ENCODE assay signal across 15 cellular contexts in genomic region chr14:91405724-91406435, GRCh38. TPM values are rescaled to one million over a fixed set of nuclear protein-coding genes. Genes with fewer than 3 reads are reported as not detected.
DNase-seq lines count a peak whose midpoint lies in the region; ATAC-seq, FAIRE-seq and TF ChIP-seq lines count a peak whose summit lies in the region.
"Had no signal": no experiment of that assay in that cellular context is flagged by ENCODE, and none has a peak within 500 bp of the region (broad histone marks: within the 10 kb centered on the region; RNA-seq: fewer than 3 reads in every experiment).

No MANE protein-coding gene starts in this region.

- DNase-seq in right lobe of liver: no peak
- DNase-seq in HepG2 (ENCODE audit: low spot score): no peak
- no peak for DNase-seq in activated CD8-positive, alpha-beta T cell treated with anti-CD3 and anti-CD28 coated beads for 36 hours
- DNase-seq in immature natural killer cell: no peak
- DNase-seq in vagina (ENCODE audit: extremely low spot score in 2 of 2): no peak
- DNase-seq in stimulated activated CD8-positive, alpha-beta memory T cell treated with anti-CD3 and anti-CD28 coated beads, Interleukin-4, amount 100 ng/mL, for 48 hours: no peak
- no peak for DNase-seq in retina
- DNase-seq: EL, IMR-90, mucosa of descending colon, NCI-H1417 treated with DMSO at 0.1 percent for 48 hours, NCI-H524, SHP77 treated with DMSO at 0.1 percent for 48 hours had no signal

- peak overlapping the region; percentile 59 for H3K4me3 Mint-ChIP-seq in activated CD8-positive, alpha-beta T cell treated with anti-CD3 and anti-CD28 coated beads for 36 hours
- H3K4me3 Mint-ChIP-seq in immature natural killer cell: peak overlapping the region; percentile 77 to 93 (median 91)

- TF ChIP-seq EP300 in HepG2 (IDR thresholded peaks at IDR 0.05; ENCODE audit: low read depth in 2 of 2, low read length in 2 of 2) (no peak), HepG2 (CRISPR knock-in tag; IDR thresholded peaks at IDR 0.05; ENCODE audit: borderline replicate concordance) (no peak)

- H3K27ac ChIP-seq in right lobe of liver (no peak overlapping the region), HepG2 (ENCODE audit: extremely low read length, insufficient read depth, low read length) (no peak overlapping the region), vagina (peak overlapping the region; percentile 20)

- TF ChIP-seq RAD21 in HepG2 (CRISPR knock-in tag; IDR thresholded peaks at IDR 0.05): no peak

- H3K4me2 ChIP-seq in HepG2 (ENCODE audit: low read depth, low read length): no peak overlapping the region

- peaks cover 48% of the 10 kb centered on the region for H3K36me3 Mint-ChIP-seq in activated CD8-positive, alpha-beta T cell treated with anti-CD3 and anti-CD28 coated beads for 36 hours (ENCODE audit: low read depth)
- H3K36me3 Mint-ChIP-seq in immature natural killer cell: peaks cover 7 to 47% (median 37%) of the 10 kb centered on the region in 3 donors

- H3K27me3 ChIP-seq in right lobe of liver (no peaks in the 10 kb centered on the region), HepG2 (ENCODE audit: control insufficient read depth in 1 of 2, insufficient read depth in 2 of 2, low read length in 2 of 2) (no peaks in the 10 kb centered on the region; a peak in 1 of 5 replicates), vagina (no peaks in the 10 kb centered on the region)

- H3K27ac Mint-ChIP-seq in activated CD8-positive, alpha-beta T cell treated with anti-CD3 and anti-CD28 coated beads for 36 hours: peak overlapping the region; percentile 98
- peak overlapping the region; percentile 96 to 99 (median 98) for H3K27ac Mint-ChIP-seq in immature natural killer cell

- WGBS in right lobe of liver (ENCODE audit: insufficient coverage, low coverage, low lambda C conversion rate, missing lambda C conversion rate): 76% methylated on average over 4 of the region's 7 CpGs
- 94% methylated on average over 5 of the region's 7 CpGs for WGBS in HepG2 (ENCODE audit: low lambda C conversion rate)

- H2AFZ ChIP-seq in HepG2 (ENCODE audit: low read length): no peak overlapping the region

- TF ChIP-seq POLR2A in right lobe of liver (IDR thresholded peaks at IDR 0.05): no peak
- no peak for TF ChIP-seq POLR2A in HepG2 (IDR thresholded peaks at IDR 0.05; ENCODE audit: insufficient read depth in 1 of 2, low read depth in 2 of 2, low read length in 2 of 2)
- no peak for TF ChIP-seq POLR2A in vagina (IDR thresholded peaks at IDR 0.05)

- H3K9me3 ChIP-seq in right lobe of liver (no peaks in the 10 kb centered on the region), HepG2 (ENCODE audit: low read length) (no peaks in the 10 kb centered on the region), vagina (no peaks in the 10 kb centered on the region)
- H3K9me3 ChIP-seq: mucosa of descending colon had no signal

- in situ Hi-C loops in HepG2 (cut with HindIII; ENCODE audit: extremely low pct_ligation_motif_present, low pct_unique_long_range_greater_than_20kb): no loop called here

- intact Hi-C loops in right lobe of liver (cut with DNase I): no loop called here
- intact Hi-C loops in HepG2 (cut with micrococcal nuclease; ENCODE audit: unreplicated experiment): no loop called here
- intact Hi-C loops in activated CD8-positive, alpha-beta T cell treated with anti-CD3 and anti-CD28 coated beads for 36 hours (cut with micrococcal nuclease): no loop called here
- intact Hi-C loops in vagina (cut with DNase I): no loop called here

- peaks cover 35% of the 10 kb centered on the region for H3K79me2 ChIP-seq in HepG2 (ENCODE audit: insufficient read depth, low read length)

- ATAC-seq in right lobe of liver (peak; percentile 28 to 51 (median 48)), HepG2 (no peak), GM21576 (IDR thresholded peaks at IDR 0.05; ENCODE audit: unreplicated experiment) (no peak)
- no peak for ATAC-seq in activated CD8-positive, alpha-beta T cell treated with anti-CD3 and anti-CD28 coated beads for 36 hours
- ATAC-seq: mucosa of descending colon had no signal

- no peaks in the 10 kb centered on the region for H3K27me3 Mint-ChIP-seq in activated CD8-positive, alpha-beta T cell treated with anti-CD3 and anti-CD28 coated beads for 36 hours
- peaks cover 0 to 44% (median 12%) of the 10 kb centered on the region in 3 donors for H3K27me3 Mint-ChIP-seq in immature natural killer cell (ENCODE audit: low read depth in 3 of 3)

- no peaks in the 10 kb centered on the region for H3K4me1 ChIP-seq in right lobe of liver
- H3K4me1 ChIP-seq in HepG2 (ENCODE audit: insufficient read depth, low read length): peaks cover 7% of the 10 kb centered on the region
- no peaks in the 10 kb centered on the region for H3K4me1 ChIP-seq in vagina

- no peaks in the 10 kb centered on the region for H3K9me3 Mint-ChIP-seq in activated CD8-positive, alpha-beta T cell treated with anti-CD3 and anti-CD28 coated beads for 36 hours
- no peaks in the 10 kb centered on the region for H3K9me3 Mint-ChIP-seq in immature natural killer cell

- BruUV-seq in HepG2 (replicated peaks; lab: Mats Ljungman, UMichigan): no TSS peak

- POLR2A ChIA-PET in HepG2 (lab: Yijun Ruan, JAX): interaction anchor here (1.2 kb wide), 1 partner anchor 12 kb away, joined by 3 read pairs; the partner anchor contains the start of gene CCDC88C
- POLR2A ChIA-PET in activated CD8-positive, alpha-beta T cell treated with anti-CD3 and anti-CD28 coated beads for 36 hours (lab: Charles Lee): interaction anchor here (0.8 to 13.8 kb wide), 12 partner anchors 8 to 163 kb away, joined by 3 to 214 read pairs (median 4); partner anchors contain the start of gene CCDC88C

- H3K9ac ChIP-seq in HepG2 (ENCODE audit: insufficient read depth, low read depth, low read length): no peak overlapping the region

- TF ChIP-seq CTCF in right lobe of liver (IDR thresholded peaks at IDR 0.05) (no peak), HepG2 (CRISPR knock-in tag; IDR thresholded peaks at IDR 0.05) (no peak), vagina (IDR thresholded peaks at IDR 0.05) (no peak)
- no peak for TF ChIP-seq CTCF in activated CD8-positive, alpha-beta T cell treated with anti-CD3 and anti-CD28 coated beads for 36 hours (IDR thresholded peaks at IDR 0.05)

- H3K4me3 ChIP-seq in right lobe of liver (no peak overlapping the region), HepG2 (replicated peaks in 1 of 3; ENCODE audit: insufficient read depth in 1 of 3, low read depth in 2 of 3, low read length in 3 of 3) (no peak overlapping the region), vagina (no peak overlapping the region)
- H3K4me3 ChIP-seq: mucosa of descending colon had no signal

- no peaks in the 10 kb centered on the region; the same call in 1 of the 2 replicates for H4K20me1 ChIP-seq in HepG2 (ENCODE audit: insufficient read depth, low read length)

- peaks cover 87% of the 10 kb centered on the region for H3K4me1 Mint-ChIP-seq in activated CD8-positive, alpha-beta T cell treated with anti-CD3 and anti-CD28 coated beads for 36 hours (ENCODE audit: low read depth)
- H3K4me1 Mint-ChIP-seq in immature natural killer cell: peaks cover 97% of the 10 kb centered on the region in 2 donors

- H3K36me3 ChIP-seq in right lobe of liver (no peaks in the 10 kb centered on the region), HepG2 (replicated peaks in 1 of 2; ENCODE audit: control insufficient read depth in 1 of 2, insufficient read depth in 2 of 2, low read length in 2 of 2) (peaks cover 5 to 8% of the 10 kb centered on the region in 2 experiments; a peak in 3 of 5 replicates), vagina (no peaks in the 10 kb centered on the region)

- CTCF ChIA-PET in HepG2 (lab: Yijun Ruan, JAX; ENCODE audit: low intra/inter-chr PET ratio, low total read pairs): no interaction called here
- CTCF ChIA-PET in activated CD8-positive, alpha-beta T cell treated with anti-CD3 and anti-CD28 coated beads for 36 hours (lab: Charles Lee): interaction anchor here (0.6 to 7.3 kb wide), 9 partner anchors 9 to 89 kb away, joined by 3 to 36 read pairs (median 4); no protein-coding TSS in a partner anchor

- no peak for FAIRE-seq in HepG2 (lab: Jason Lieb, UNC)
- FAIRE-seq: endometrium had no signal

TF ChIP-seq in HepG2, 621 proteins besides CTCF, POLR2A, EP300 and RAD21 (continues in another document):
- no peak for TF ChIP-seq KLF6 (CRISPR knock-in tag; IDR thresholded peaks at IDR 0.05)
- TF ChIP-seq YEATS2 (CRISPR knock-in tag; IDR thresholded peaks at IDR 0.05; ENCODE audit: borderline replicate concordance): no peak

RNA-seq across cellular contexts. Expression of gene CCDC88C, which starts 11.7 kb away (rescaled TPM):
- 1 to 10 TPM; 1.2 to 5.7 (median 3.1) TPM for total RNA-seq in right lobe of liver
- total RNA-seq in HepG2 (2016; rRNA removed; fragmentation: Illumina TruSeq; extraction: Trizol): 10.4 and 11.7 TPM in 2 replicates
- 7.1 and 8.3 TPM in 2 replicates for total RNA-seq in HepG2 (2016; cell fraction: cytosol; rRNA removed; fragmentation: Illumina TruSeq; extraction: Trizol; ENCODE audit: low read depth)
- 7.7 and 11.4 TPM in 2 replicates for total RNA-seq in HepG2 (2016; cell fraction: insoluble cytoplasmic fraction; rRNA removed; fragmentation: Illumina TruSeq; extraction: Trizol)
- total RNA-seq in HepG2 (2016; cell fraction: membrane; rRNA removed; fragmentation: Illumina TruSeq; extraction: Trizol): 8.7 and 9.6 TPM in 2 replicates
- 17.4 and 18.0 TPM in 2 replicates for total RNA-seq in HepG2 (2016; cell fraction: nucleus; rRNA removed; fragmentation: Illumina TruSeq; extraction: Trizol)
- 3.6 and 4.3 TPM in 2 replicates for polyA plus RNA-seq in HepG2 (2011; rRNA removed)
- polyA plus RNA-seq in HepG2 (2011; cell fraction: cytosol; rRNA removed): 2.3 and 3.2 TPM in 2 replicates
- polyA plus RNA-seq in HepG2 (2011; cell fraction: nucleus; rRNA removed): 11.4 and 12.1 TPM in 2 replicates
- 3.7 and 5.3 TPM in 2 replicates for polyA plus RNA-seq in HepG2 (2012)
- polyA plus RNA-seq in HepG2 (2016; cell fraction: cytosol; fragmentation: Illumina TruSeq; extraction: Trizol; ENCODE audit: low read depth): 5.2 and 5.3 TPM in 2 replicates
- polyA plus RNA-seq in HepG2 (2016; cell fraction: insoluble cytoplasmic fraction; fragmentation: Illumina TruSeq; extraction: Trizol; ENCODE audit: low read depth): 8.0 and 9.8 TPM in 2 replicates
- polyA plus RNA-seq in HepG2 (2016; cell fraction: membrane; fragmentation: Illumina TruSeq; extraction: Trizol; ENCODE audit: low read depth): 5.3 and 5.8 TPM in 2 replicates
- polyA plus RNA-seq in HepG2 (2016; cell fraction: nucleus; fragmentation: Illumina TruSeq; extraction: Trizol; ENCODE audit: insufficient read depth, low read depth): 18.1 and 18.5 TPM in 2 replicates
- 12.3 and 15.2 TPM in 2 replicates for polyA minus RNA-seq in HepG2 (2011; rRNA and poly(A)+ RNA removed; ENCODE audit: low replicate concordance)
- 4.3 and 4.5 TPM in 2 replicates for polyA minus RNA-seq in HepG2 (2011; cell fraction: cytosol; rRNA and poly(A)+ RNA removed)
- polyA minus RNA-seq in HepG2 (2011; cell fraction: nucleus; rRNA and poly(A)+ RNA removed): 14.3 and 24.1 TPM in 2 replicates
- 10 to 100 TPM; 83.6 to 87.8 TPM for total RNA-seq in activated CD8-positive, alpha-beta T cell treated with anti-CD3 and anti-CD28 coated beads for 36 hours
- polyA plus RNA-seq in immature natural killer cell: 10 to 100 TPM; 19.5 to 58.2 (median 21.2) TPM
- total RNA-seq in vagina: 42.2 TPM

Comparison
In these comparisons a context has a peak if more than half of its experiments do, and no peak if none do; other contexts are left out.
1. ATAC-seq: peak in right lobe of liver (4 of 4); none in HepG2 (single experiment), activated CD8-positive, alpha-beta T cell treated with anti-CD3 and anti-CD28 coated beads for 36 hours (single experiment) and GM21576 (single experiment).